9 cellular contexts compared by ENCODE assay signal in the genomic region with DNA sequence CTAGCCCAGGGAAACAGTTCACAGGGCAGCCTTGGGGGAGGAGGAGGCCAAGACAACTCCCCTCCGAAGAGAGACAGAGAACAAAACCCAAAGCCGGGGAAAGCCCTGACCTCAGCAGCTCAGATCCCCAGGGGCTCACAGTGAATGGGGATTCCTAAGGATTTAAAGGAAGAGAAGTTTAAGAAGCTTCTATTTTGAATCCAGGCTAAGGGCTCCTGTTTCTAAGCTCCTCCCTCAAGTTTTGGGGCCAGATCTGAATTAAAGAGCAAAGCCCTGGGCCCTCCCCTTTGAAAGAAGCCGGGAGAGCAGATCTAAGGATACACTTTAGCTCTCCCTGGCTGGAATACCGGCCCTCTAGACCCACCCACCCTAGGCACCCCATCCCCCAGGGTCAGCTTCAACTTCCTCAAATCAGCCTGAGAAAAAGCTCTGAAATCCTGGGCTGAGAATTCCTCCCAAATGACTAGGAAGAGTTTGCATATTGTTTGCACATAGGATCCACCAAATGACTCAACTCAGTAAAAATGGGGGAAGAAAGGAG. TPM values are rescaled to one million over a fixed set of nuclear protein-coding genes. Genes with fewer than 3 reads are reported as not detected.
A peak's percentile ranks its signal among the peaks of the same experiment; 100 is the strongest.
DNase-seq lines count a peak whose midpoint lies in the region; ATAC-seq, FAIRE-seq and TF ChIP-seq lines count a peak whose summit lies in the region.
"Had no signal": no experiment of that assay in that cellular context is flagged by ENCODE, and none has a peak within 500 bp of the region (broad histone marks: within the 10 kb centered on the region; RNA-seq: fewer than 3 reads in every experiment).

No MANE protein-coding gene starts in this region.

- peak overlapping the region in 1 of 2 donors; percentile 39 for H3K9ac ChIP-seq in stomach smooth muscle (ENCODE audit: low read length in 2 of 2)

- FAIRE-seq in GM12892 (lab: Jason Lieb, UNC) = no peak
- FAIRE-seq: TTC549 had no signal

- peaks cover 5% of the 10 kb centered on the region for H3K36me3 Mint-ChIP-seq in activated CD8-positive, alpha-beta memory T cell treated with anti-CD3 and anti-CD28 coated beads, Interleukin-2, amount 10 ng/mL, durations not matched to agents 7 days and 5 days

- ATAC-seq in activated CD8-positive, alpha-beta memory T cell treated with anti-CD3 and anti-CD28 coated beads, Interleukin-2, amount 10 ng/mL, durations not matched to agents 7 days and 5 days = no peak
- peak in 1 of 2 donors; percentile 3 for ATAC-seq in right cardiac atrium
- ATAC-seq in upper lobe of right lung = no peak

- H3K4me3 ChIP-seq in WI38 (ENCODE audit: low read depth, low read length) (peak overlapping the region; percentile 27), right cardiac atrium (ENCODE audit: low read length) (no peak overlapping the region), stomach smooth muscle (ENCODE audit: low read length in 2 of 2) (no peak overlapping the region), upper lobe of right lung (no peak overlapping the region)

- no peaks in the 10 kb centered on the region for H3K27me3 ChIP-seq in right cardiac atrium (ENCODE audit: control insufficient read depth, insufficient read depth)
- no peaks in the 10 kb centered on the region for H3K27me3 ChIP-seq in stomach smooth muscle (ENCODE audit: control insufficient read depth in 1 of 2, insufficient read depth in 2 of 2, low read length in 2 of 2)
- H3K27me3 ChIP-seq in upper lobe of right lung = no peaks in the 10 kb centered on the region

- intact Hi-C loops in right cardiac atrium (cut with DNase I) = no loop called here
- intact Hi-C loops in upper lobe of right lung (cut with DNase I) = no loop called here

- DNase-seq in activated CD8-positive, alpha-beta memory T cell treated with anti-CD3 and anti-CD28 coated beads, Interleukin-2, amount 10 ng/mL, durations not matched to agents 7 days and 5 days = no peak
- DNase-seq in activated CD8-positive, alpha-beta memory T cell treated with anti-CD3 and anti-CD28 coated beads, Interleukin-2, amount 50 U/mL, for 48 hours = no peak
- DNase-seq in right cardiac atrium (peak in 1 of 3 donors; percentile 63), upper lobe of right lung (no peak), globus pallidus (ENCODE audit: low spot score) (no peak), GM12892 (ENCODE audit: insufficient read length) (no peak)

- H3K9me3 ChIP-seq in right cardiac atrium (ENCODE audit: control insufficient read depth, low read length) = no peaks in the 10 kb centered on the region
- no peaks in the 10 kb centered on the region for H3K9me3 ChIP-seq in stomach smooth muscle (ENCODE audit: control insufficient read depth in 2 of 2, low read length in 2 of 2)
- H3K9me3 ChIP-seq in upper lobe of right lung = no peaks in the 10 kb centered on the region

- H3K27me3 Mint-ChIP-seq in activated CD8-positive, alpha-beta memory T cell treated with anti-CD3 and anti-CD28 coated beads, Interleukin-2, amount 10 ng/mL, durations not matched to agents 7 days and 5 days = no peaks in the 10 kb centered on the region

- CTCF ChIA-PET in activated CD8-positive, alpha-beta memory T cell treated with anti-CD3 and anti-CD28 coated beads, Interleukin-2, amount 10 ng/mL, durations not matched to agents 7 days and 5 days (lab: Charles Lee) = interaction anchor here (0.9 to 4.1 kb wide), 5 partner anchors 20 to 92 kb away, joined by 3 to 32 read pairs (median 4); a partner anchor contains a TSS

- no peaks in the 10 kb centered on the region for H3K9me3 Mint-ChIP-seq in activated CD8-positive, alpha-beta memory T cell treated with anti-CD3 and anti-CD28 coated beads, Interleukin-2, amount 10 ng/mL, durations not matched to agents 7 days and 5 days (ENCODE audit: low read depth)

- H3K27ac ChIP-seq in right cardiac atrium (ENCODE audit: low read length) (peak overlapping the region; percentile 53), stomach smooth muscle (ENCODE audit: low read length) (peak overlapping the region; percentile 41), upper lobe of right lung (no peak overlapping the region)

- peak overlapping the region; percentile 24 for H3K27ac Mint-ChIP-seq in activated CD8-positive, alpha-beta memory T cell treated with anti-CD3 and anti-CD28 coated beads, Interleukin-2, amount 10 ng/mL, durations not matched to agents 7 days and 5 days

- TF ChIP-seq POLR2A in GM12892 (IDR thresholded peaks at IDR 0.05; ENCODE audit: low read depth, low read length) = no peak

- no peak for TF ChIP-seq CTCF in WI38 (IDR thresholded peaks at IDR 0.05; ENCODE audit: low read depth, low read length)
- TF ChIP-seq CTCF in upper lobe of right lung (IDR thresholded peaks at IDR 0.05) = no peak

- H3K4me1 ChIP-seq in right cardiac atrium (ENCODE audit: control insufficient read depth, insufficient read depth, low read length) (peaks cover 6% of the 10 kb centered on the region), stomach smooth muscle (ENCODE audit: control insufficient read depth, insufficient read depth, low read length) (peaks cover 33% of the 10 kb centered on the region), upper lobe of right lung (peaks cover 39% of the 10 kb centered on the region)

- WGBS in right cardiac atrium = 34% methylated on average over 4 of the region's 4 CpGs

- H3K36me3 ChIP-seq in stomach smooth muscle (ENCODE audit: control insufficient read depth in 2 of 2, insufficient read depth in 2 of 2, low read length in 2 of 2) (peaks cover 9 to 14% of the 10 kb centered on the region in 2 donors), upper lobe of right lung (peaks cover 7% of the 10 kb centered on the region)

- H3K4me1 Mint-ChIP-seq in activated CD8-positive, alpha-beta memory T cell treated with anti-CD3 and anti-CD28 coated beads, Interleukin-2, amount 10 ng/mL, durations not matched to agents 7 days and 5 days = peaks cover 20% of the 10 kb centered on the region

- H3K4me3 Mint-ChIP-seq in activated CD8-positive, alpha-beta memory T cell treated with anti-CD3 and anti-CD28 coated beads, Interleukin-2, amount 10 ng/mL, durations not matched to agents 7 days and 5 days = no peak overlapping the region

RNA-seq across cellular contexts. Expression of a gene that starts 3.9 kb away (rescaled TPM):
- 10 to 100 TPM; 63.8 to 64.8 TPM for total RNA-seq in activated CD8-positive, alpha-beta memory T cell treated with anti-CD3 and anti-CD28 coated beads, Interleukin-2, amount 10 ng/mL, durations not matched to agents 7 days and 5 days
- 10 to 100 TPM; 11.8 to 16.0 (median 13.1) TPM for total RNA-seq in right cardiac atrium
- 6.1 TPM for polyA plus RNA-seq in right cardiac atrium
- total RNA-seq in upper lobe of right lung = 35.4 TPM
- 76.6 TPM for polyA plus RNA-seq in GM12892 (2012; ENCODE audit: missing spikeins)

RNA-seq across cellular contexts. Expression of a gene that starts 49.4 kb away (rescaled TPM):
- 10 to 100 TPM; 53.7 to 61.1 TPM for total RNA-seq in activated CD8-positive, alpha-beta memory T cell treated with anti-CD3 and anti-CD28 coated beads, Interleukin-2, amount 10 ng/mL, durations not matched to agents 7 days and 5 days
- 1 to 10 TPM; 7.0 to 9.4 (median 8.4) TPM for total RNA-seq in right cardiac atrium
- polyA plus RNA-seq in right cardiac atrium = 6.9 TPM
- 32.4 TPM for total RNA-seq in upper lobe of right lung
- polyA plus RNA-seq in GM12892 (2012; ENCODE audit: missing spikeins) = 9.5 TPM
